8 cellular contexts compared by ENCODE assay signal in genomic region chr17:45123930-45124796, GRCh38. TPM values are rescaled to one million over a fixed set of nuclear protein-coding genes. Genes with fewer than 3 reads are reported as not detected.
DNase-seq lines count a peak whose midpoint lies in the region; ATAC-seq, FAIRE-seq and TF ChIP-seq lines count a peak whose summit lies in the region.

No MANE protein-coding gene starts in this region.

- DNase-seq in activated CD4-positive, alpha-beta T cell treated with anti-CD3 and anti-CD28 coated beads for 36 hours, result peak; percentile 53
- DNase-seq in activated CD4-positive, alpha-beta T cell treated with anti-CD3 and anti-CD28 coated beads for 1 hour, result no peak
- peak; percentile 92 for DNase-seq in RPMI7951 (ENCODE audit: low read depth)
- DNase-seq in epidermal melanocyte (ENCODE audit: insufficient read length, low spot score), result peak; percentile 65
- DNase-seq in osteocyte (ENCODE audit: extremely low spot score, unreplicated experiment), result no peak
- no peak for DNase-seq in spleen
- DNase-seq in D721Med (ENCODE audit: insufficient read length, low spot score), result no peak

- POLR2A ChIA-PET in activated CD4-positive, alpha-beta T cell treated with anti-CD3 and anti-CD28 coated beads for 36 hours (lab: Charles Lee), result interaction anchor here (0.6 kb wide), 1 partner anchor 27 kb away, joined by 3 read pairs; no protein-coding TSS in a partner anchor

- no peaks in the 10 kb centered on the region for H3K9me3 ChIP-seq in spleen

- peaks cover 0 to 41% (median 10%) of the 10 kb centered on the region in 6 donors for H3K4me1 ChIP-seq in spleen

- no peak for TF ChIP-seq POLR2A in spleen (IDR thresholded peaks at IDR 0.05)

- no peaks in the 10 kb centered on the region for H3K4me1 Mint-ChIP-seq in activated CD4-positive, alpha-beta T cell treated with anti-CD3 and anti-CD28 coated beads for 36 hours
- peaks cover 67% of the 10 kb centered on the region for H3K4me1 Mint-ChIP-seq in osteocyte (ENCODE audit: unreplicated experiment)

- no peak overlapping the region for H3K4me3 ChIP-seq in spleen

- FAIRE-seq in D721Med (lab: Jason Lieb, UNC), result no peak

- H3K27me3 Mint-ChIP-seq in activated CD4-positive, alpha-beta T cell treated with anti-CD3 and anti-CD28 coated beads for 36 hours, result peaks cover 4% of the 10 kb centered on the region
- no peaks in the 10 kb centered on the region for H3K27me3 Mint-ChIP-seq in osteocyte (ENCODE audit: unreplicated experiment)

- no peak overlapping the region for H3K4me3 Mint-ChIP-seq in activated CD4-positive, alpha-beta T cell treated with anti-CD3 and anti-CD28 coated beads for 36 hours
- H3K4me3 Mint-ChIP-seq in osteocyte (ENCODE audit: unreplicated experiment), result no peak overlapping the region

- H3K9me3 Mint-ChIP-seq in activated CD4-positive, alpha-beta T cell treated with anti-CD3 and anti-CD28 coated beads for 36 hours (ENCODE audit: low read depth), result no peaks in the 10 kb centered on the region
- H3K9me3 Mint-ChIP-seq in osteocyte (ENCODE audit: unreplicated experiment), result no peaks in the 10 kb centered on the region

- CTCF ChIA-PET in activated CD4-positive, alpha-beta T cell treated with anti-CD3 and anti-CD28 coated beads for 36 hours (lab: Charles Lee), result interaction anchor here (2.0 kb wide), 1 partner anchor 11 kb away, joined by 11 read pairs; the partner anchor contains the start of gene ACBD4

- no peak overlapping the region for H3K27ac Mint-ChIP-seq in activated CD4-positive, alpha-beta T cell treated with anti-CD3 and anti-CD28 coated beads for 36 hours
- peak overlapping the region; percentile 76 for H3K27ac Mint-ChIP-seq in osteocyte (ENCODE audit: unreplicated experiment)

- 66 to 84% (median 71%) methylated on average over 12 to 15 of the region's 15 CpGs for WGBS in spleen, 5 donors

- peaks cover 0 to 14% (median 4%) of the 10 kb centered on the region in 7 donors for H3K27me3 ChIP-seq in spleen (replicated peaks in 1 of 7)

- TF ChIP-seq CTCF in osteocyte (IDR thresholded peaks at IDR 0.05) (no peak), spleen (IDR thresholded peaks at IDR 0.05 in 8 of 11, conservative IDR thresholded peaks at IDR 0.05 in 3 of 11) (no peak), D721Med (IDR thresholded peaks at IDR 0.05; ENCODE audit: insufficient read depth, missing control alignments) (no peak)

- intact Hi-C loops in activated CD4-positive, alpha-beta T cell treated with anti-CD3 and anti-CD28 coated beads for 36 hours (cut with DNase I, micrococcal nuclease), result no loop called here
- intact Hi-C loops in spleen (cut with DNase I; ENCODE audit: low total_unique reads), result no loop called here

- no peaks in the 10 kb centered on the region for H3K36me3 Mint-ChIP-seq in activated CD4-positive, alpha-beta T cell treated with anti-CD3 and anti-CD28 coated beads for 36 hours (ENCODE audit: low read depth)
- no peaks in the 10 kb centered on the region for H3K36me3 Mint-ChIP-seq in osteocyte (ENCODE audit: unreplicated experiment)

- no peaks in the 10 kb centered on the region for H3K36me3 ChIP-seq in spleen

- peak; percentile 91 for ATAC-seq in activated CD4-positive, alpha-beta T cell treated with anti-CD3 and anti-CD28 coated beads for 36 hours
- ATAC-seq in HG03460 (IDR thresholded peaks at IDR 0.05; ENCODE audit: unreplicated experiment), result no peak

- peak overlapping the region in 2 of 8 donors; percentile 14 to 35 for H3K27ac ChIP-seq in spleen

RNA-seq across cellular contexts. Expression of gene PLCD3, which starts 8.2 kb away (rescaled TPM):
- 1 to 10 TPM; 2.9 to 3.4 TPM for total RNA-seq in activated CD4-positive, alpha-beta T cell treated with anti-CD3 and anti-CD28 coated beads for 36 hours
- 11.7 and 15.3 TPM in 2 replicates for total RNA-seq in RPMI7951 (2014; rRNA removed; shearing (Covaris generic))
- total RNA-seq in osteocyte, result 92.3 and 111 TPM in 2 replicates
- total RNA-seq in spleen, result 1 to 10 TPM; 2.8 to 9.9 (median 7.1) TPM
- 1 to 10 TPM; 1.5 to 3.5 (median 3.4) TPM for polyA plus RNA-seq in spleen

RNA-seq across cellular contexts. Expression of gene ACBD4, which starts 11.3 kb away (rescaled TPM):
- 10 to 100 TPM; 12.7 to 13.4 TPM for total RNA-seq in activated CD4-positive, alpha-beta T cell treated with anti-CD3 and anti-CD28 coated beads for 36 hours
- total RNA-seq in RPMI7951 (2014; rRNA removed; shearing (Covaris generic)), result 1.1 and 2.0 TPM in 2 replicates
- total RNA-seq in osteocyte, result 8.1 and 10.6 TPM in 2 replicates
- 10 to 100 TPM; 14.1 to 24.6 (median 20.2) TPM for total RNA-seq in spleen
- 10 to 100 TPM; 22.8 to 32.8 (median 31.8) TPM for polyA plus RNA-seq in spleen

RNA-seq across cellular contexts. Expression of gene HEXIM1, which starts 24.1 kb away (rescaled TPM):
- total RNA-seq in activated CD4-positive, alpha-beta T cell treated with anti-CD3 and anti-CD28 coated beads for 36 hours, result 10 to 100 TPM; 27.1 to 27.3 TPM
- total RNA-seq in RPMI7951 (2014; rRNA removed; shearing (Covaris generic)), result 3.5 and 4.4 TPM in 2 replicates
- 42.0 and 44.5 TPM in 2 replicates for total RNA-seq in osteocyte
- 10 to 100 TPM; 23.4 to 43.1 (median 27.8) TPM for total RNA-seq in spleen
- 10 to 100 TPM; 12.9 to 26.7 (median 15.1) TPM for polyA plus RNA-seq in spleen

RNA-seq across cellular contexts. Expression of gene HEXIM2, which starts 37.5 kb away (rescaled TPM):
- 1 to 10 TPM; 3.9 to 4.6 TPM for total RNA-seq in activated CD4-positive, alpha-beta T cell treated with anti-CD3 and anti-CD28 coated beads for 36 hours
- total RNA-seq in RPMI7951 (2014; rRNA removed; shearing (Covaris generic)), result 7.8 and 11.3 TPM in 2 replicates
- total RNA-seq in osteocyte (6.4 and 9.8 TPM in 2 replicates), spleen (1 to 10 TPM; 4.0 to 9.4 (median 6.1) TPM)
- 10 to 100 TPM in 1 of 3 donors, 1 to 10 TPM in 2; 8.7 to 10.4 (median 9.9) TPM for polyA plus RNA-seq in spleen

Comparison
In these comparisons a context has a peak if more than half of its experiments do, and no peak if none do; other contexts are left out.
1. DNase-seq: peak in activated CD4-positive, alpha-beta T cell treated with anti-CD3 and anti-CD28 coated beads for 36 hours (single experiment), RPMI7951 (single experiment) and epidermal melanocyte (single experiment); none in activated CD4-positive, alpha-beta T cell treated with anti-CD3 and anti-CD28 coated beads for 1 hour (single experiment), osteocyte (single experiment), spleen (single experiment) and D721Med (single experiment).